Comparison of ENCODE assay signal across 15 cellular contexts in genomic region chr13:51861728-51862300, GRCh38. TPM values are rescaled to one million over a fixed set of nuclear protein-coding genes. Genes with fewer than 3 reads are reported as not detected.
A peak's percentile ranks its signal among the peaks of the same experiment; 100 is the strongest.
DNase-seq lines count a peak whose midpoint lies in the region; ATAC-seq, FAIRE-seq and TF ChIP-seq lines count a peak whose summit lies in the region.
"Had no signal": no experiment of that assay in that cellular context is flagged by ENCODE, and none has a peak within 500 bp of the region (broad histone marks: within the 10 kb centered on the region; RNA-seq: fewer than 3 reads in every experiment).

TSS of gene CCDC70 (plus strand) at chr13:51861969. CDS start at chr13:51865412, 3,443 bp downstream.

- H3K4me3 ChIP-seq in brain microvascular endothelial cell (ENCODE audit: low read depth, low read length): no peak within 1 kb of the TSS
- H3K4me3 ChIP-seq in mucosa of descending colon: no peak within 1 kb of the TSS
- H3K4me3 ChIP-seq: hepatocyte had no signal

- no peak within 1 kb of the TSS for H3K27ac Mint-ChIP-seq in activated naive CD4-positive, alpha-beta T cell treated with anti-CD3 and anti-CD28 coated beads, Interleukin-2, amount 10 ng/mL, durations not matched to agents 7 days and 5 days

- no peak within 1 kb of the TSS for H3K27ac ChIP-seq in brain microvascular endothelial cell
- H3K27ac ChIP-seq: hepatocyte had no signal

- DNase-seq in activated naive CD4-positive, alpha-beta T cell treated with Interleukin-2 at 50 U/mL for 16 hours: peak; percentile 15
- DNase-seq in activated naive CD4-positive, alpha-beta T cell treated with anti-CD3 and anti-CD28 coated beads, Interleukin-2, amount 10 ng/mL, durations not matched to agents 7 days and 5 days: no peak
- DNase-seq in RCC 7860 (ENCODE audit: low spot score) (peak; percentile 62), brain microvascular endothelial cell (peak; percentile 73), GM10266 (ENCODE audit: extremely low spot score) (no peak), mucosa of descending colon (no peak), superior temporal gyrus (ENCODE audit: extremely low spot score) (no peak)
- peak; percentile 11 to 22 for DNase-seq in stimulated activated CD8-positive, alpha-beta memory T cell treated with anti-CD3 and anti-CD28 coated beads, Interleukin-7, amount 100 ng/mL, for 4 hours (ENCODE audit: low read depth in 2 of 2)
- DNase-seq: activated effector memory CD4-positive, alpha-beta T cell treated with Interleukin-2 at 50 U/mL for 16 hours; AML-193; NCI-H2029 treated with DMSO at 0.1 percent for 48 hours; trophoblast cell had no signal

- TF ChIP-seq CTCF in brain microvascular endothelial cell (IDR thresholded peaks at IDR 0.05; ENCODE audit: low read depth, low read length, missing control alignments) (no peak), GM10266 (IDR thresholded peaks at IDR 0.05; ENCODE audit: control insufficient read depth, insufficient read depth, low read depth, missing control alignments) (no peak), mucosa of descending colon (IDR thresholded peaks at IDR 0.05) (no peak)

- intact Hi-C loops in mucosa of descending colon (cut with DNase I, micrococcal nuclease): no loop called here

- no peaks in the 10 kb centered on the region for H3K9me3 ChIP-seq in mucosa of descending colon

- ATAC-seq in mucosa of descending colon: no peak

- H3K4me3 Mint-ChIP-seq in activated naive CD4-positive, alpha-beta T cell treated with anti-CD3 and anti-CD28 coated beads, Interleukin-2, amount 10 ng/mL, durations not matched to agents 7 days and 5 days: no peak within 1 kb of the TSS

- no peaks in the 10 kb centered on the region for H3K27me3 ChIP-seq in brain microvascular endothelial cell (replicated peaks)
- H3K27me3 ChIP-seq: hepatocyte had no signal

- CTCF ChIA-PET in activated naive CD4-positive, alpha-beta T cell treated with anti-CD3 and anti-CD28 coated beads, Interleukin-2, amount 10 ng/mL, durations not matched to agents 7 days and 5 days (lab: Charles Lee): interaction anchor here (1.1 to 2.5 kb wide), 5 partner anchors 9 to 62 kb away, joined by 4 to 12 read pairs (median 4); no protein-coding TSS in a partner anchor

- no peaks in the 10 kb centered on the region for H3K36me3 Mint-ChIP-seq in activated naive CD4-positive, alpha-beta T cell treated with anti-CD3 and anti-CD28 coated beads, Interleukin-2, amount 10 ng/mL, durations not matched to agents 7 days and 5 days

- H3K36me3 ChIP-seq in brain microvascular endothelial cell (replicated peaks) (no peaks in the 10 kb centered on the region), mucosa of descending colon (ENCODE audit: low read depth) (no peaks in the 10 kb centered on the region)

- in situ Hi-C loops in brain microvascular endothelial cell (cut with HindIII; ENCODE audit: low pct_ligation_motif_present, low sequenced_read_pairs): no loop called here

- H3K4me1 Mint-ChIP-seq in activated naive CD4-positive, alpha-beta T cell treated with anti-CD3 and anti-CD28 coated beads, Interleukin-2, amount 10 ng/mL, durations not matched to agents 7 days and 5 days: peaks cover 3% of the 10 kb centered on the region

- peak; percentile 26 for FAIRE-seq in RCC 7860 (lab: Jason Lieb, UNC)

- peaks cover 26% of the 10 kb centered on the region for H3K27me3 Mint-ChIP-seq in activated naive CD4-positive, alpha-beta T cell treated with anti-CD3 and anti-CD28 coated beads, Interleukin-2, amount 10 ng/mL, durations not matched to agents 7 days and 5 days

- H3K4me1 ChIP-seq in mucosa of descending colon (ENCODE audit: low read depth): no peaks in the 10 kb centered on the region

- H3K9me3 Mint-ChIP-seq in activated naive CD4-positive, alpha-beta T cell treated with anti-CD3 and anti-CD28 coated beads, Interleukin-2, amount 10 ng/mL, durations not matched to agents 7 days and 5 days: no peaks in the 10 kb centered on the region

RNA-seq across cellular contexts. Expression of gene CCDC70, which starts in this region (rescaled TPM):
- total RNA-seq in mucosa of descending colon: not detected
- total RNA-seq: hepatocyte, lung microvascular endothelial cell, posterior vena cava had no signal

Comparison
In these comparisons a context has a peak if more than half of its experiments do, and no peak if none do; other contexts are left out.
1. DNase-seq: peak in activated naive CD4-positive, alpha-beta T cell treated with Interleukin-2 at 50 U/mL for 16 hours (single experiment), RCC 7860 (single experiment), brain microvascular endothelial cell (single experiment) and stimulated activated CD8-positive, alpha-beta memory T cell treated with anti-CD3 and anti-CD28 coated beads, Interleukin-7, amount 100 ng/mL, for 4 hours (2 of 2); none in activated naive CD4-positive, alpha-beta T cell treated with anti-CD3 and anti-CD28 coated beads, Interleukin-2, amount 10 ng/mL, durations not matched to agents 7 days and 5 days (single experiment), GM10266 (single experiment), mucosa of descending colon (0 of 3) and superior temporal gyrus (single experiment).